ENCODE assay signal across 8 cellular contexts in genomic region chr3:97764186-97765055, GRCh38. TPM values are rescaled to one million over a fixed set of nuclear protein-coding genes. Genes with fewer than 3 reads are reported as not detected.
DNase-seq lines count a peak whose midpoint lies in the region; ATAC-seq and TF ChIP-seq lines count a peak whose summit lies in the region.

ARL6 (plus strand) TSS chr3:97764758; CDS start chr3:97768108, 3,350 bp downstream.

- H3K4me3 Mint-ChIP-seq in activated B cell treated with CpG ODN at 0.5 μM for 24 hours, result peak within 1 kb of the TSS; percentile 99

- peak within 1 kb of the TSS; percentile 95 for H3K27ac Mint-ChIP-seq in activated B cell treated with CpG ODN at 0.5 μM for 24 hours

- peaks cover 10% of the 10 kb centered on the region for H3K36me3 Mint-ChIP-seq in activated B cell treated with CpG ODN at 0.5 μM for 24 hours (ENCODE audit: low read depth)

- H3K4me1 ChIP-seq in spleen, result peaks cover 9 to 35% (median 15%) of the 10 kb centered on the region in 6 donors

- no peak for TF ChIP-seq POLR2A in spleen (IDR thresholded peaks at IDR 0.05)

- peak within 1 kb of the TSS; percentile 89 for H3K27ac ChIP-seq in caudate nucleus (ENCODE audit: low read depth, low read length)
- H3K27ac ChIP-seq in spleen, result peak within 1 kb of the TSS; percentile 43 to 87 (median 80)

- peaks cover 0 to 6% (median 0%) of the 10 kb centered on the region in 6 donors for H3K36me3 ChIP-seq in spleen

- POLR2A ChIA-PET in activated B cell treated with CpG ODN at 0.5 μM for 24 hours (lab: Charles Lee), result interaction anchor here (0.5 to 1.4 kb wide), 5 partner anchors 58 to 1139 kb away, joined by 3 to 11 read pairs (median 3); partner anchors contain the start of genes CLDND1 and CRYBG3

- no peaks in the 10 kb centered on the region for H3K9me3 Mint-ChIP-seq in activated B cell treated with CpG ODN at 0.5 μM for 24 hours

- H3K9me3 ChIP-seq in spleen, result no peaks in the 10 kb centered on the region

- H3K27me3 Mint-ChIP-seq in activated B cell treated with CpG ODN at 0.5 μM for 24 hours, result no peaks in the 10 kb centered on the region

- H3K4me1 Mint-ChIP-seq in activated B cell treated with CpG ODN at 0.5 μM for 24 hours, result peaks cover 23% of the 10 kb centered on the region

- no peaks in the 10 kb centered on the region for H3K27me3 ChIP-seq in spleen (replicated peaks in 1 of 7)

- CTCF ChIA-PET in activated B cell treated with CpG ODN at 0.5 μM for 24 hours (lab: Charles Lee), result interaction anchor here (1.5 kb wide), 1 partner anchor 275 kb away, joined by 4 read pairs; no protein-coding TSS in a partner anchor

- intact Hi-C loops in activated B cell treated with CpG ODN at 0.5 μM for 24 hours (cut with micrococcal nuclease), result loop anchor here (1.0 to 2.0 kb wide), 6 partner anchors 57 to 1138 kb away; partner anchors contain the start of genes CPOX and RIOX2
- intact Hi-C loops in spleen (cut with DNase I; ENCODE audit: low total_unique reads), result no loop called here

- DNase-seq in AG09309 (ENCODE audit: low read depth) (peak; percentile 41), NCI-H2196 treated with DMSO at 0.1 percent for 48 hours (lab: John Stamatoyannopoulos, UW; ENCODE audit: unreplicated experiment) (peak; percentile 93), activated B cell treated with CpG ODN at 0.5 μM for 24 hours (peak; percentile 65), caudate nucleus (lab: John Stamatoyannopoulos, UW) (peak; percentile 41 to 98 (median 89)), iris pigment epithelial cell (ENCODE audit: low read depth) (peak; percentile 85), spleen (peak; percentile 93)

- TF ChIP-seq CTCF in AG09309 (IDR thresholded peaks at IDR 0.05; ENCODE audit: control insufficient read depth, insufficient read depth, low read depth, low read length, missing control alignments) (peak; percentile 14), activated B cell treated with CpG ODN at 0.5 μM for 24 hours (IDR thresholded peaks at IDR 0.05) (no peak), spleen (IDR thresholded peaks at IDR 0.05 in 8 of 11, conservative IDR thresholded peaks at IDR 0.05 in 3 of 11) (no peak)

- ATAC-seq in GM18909 (IDR thresholded peaks at IDR 0.05; ENCODE audit: poor library complexity, unreplicated experiment) (peak; percentile 97), HG03159 (IDR thresholded peaks at IDR 0.05; ENCODE audit: unreplicated experiment) (peak; percentile 96), activated B cell treated with CpG ODN at 0.5 μM for 24 hours (ENCODE audit: low read depth) (peak; percentile 90)

- H3K4me3 ChIP-seq in AG09309 (ENCODE audit: control insufficient read depth, low read depth, low read length), result peak within 1 kb of the TSS; percentile 79
- peak within 1 kb of the TSS; percentile 66 to 98 (median 94) for H3K4me3 ChIP-seq in spleen

- 0 to 1% (median 1%) methylated on average over 32 to 52 of the region's 52 CpGs for WGBS in spleen, 5 donors

RNA-seq across cellular contexts. Expression of gene ARL6, which starts in this region (rescaled TPM):
- total RNA-seq in activated B cell treated with CpG ODN at 0.5 μM for 24 hours (2.5 and 4.2 TPM in 2 replicates), spleen (1 to 10 TPM; 3.5 to 6.9 (median 5.5) TPM)
- polyA plus RNA-seq in spleen, result 1 to 10 TPM; 1.3 to 1.8 (median 1.3) TPM

Comparison
In these comparisons a context has a peak if more than half of its experiments do, and no peak if none do; other contexts are left out.
1. Peak in every context shown above with its lines: DNase-seq, ATAC-seq, H3K4me3 ChIP-seq and H3K27ac ChIP-seq.
2. DNase-seq: peak in every context shown above with its lines; median percentile 93 in NCI-H2196 treated with DMSO at 0.1 percent for 48 hours; 93 in spleen; 89 in caudate nucleus; 85 in iris pigment epithelial cell; 65 in activated B cell treated with CpG ODN at 0.5 μM for 24 hours; 41 in AG09309.